8 cellular contexts compared by ENCODE assay signal in the genomic region with DNA sequence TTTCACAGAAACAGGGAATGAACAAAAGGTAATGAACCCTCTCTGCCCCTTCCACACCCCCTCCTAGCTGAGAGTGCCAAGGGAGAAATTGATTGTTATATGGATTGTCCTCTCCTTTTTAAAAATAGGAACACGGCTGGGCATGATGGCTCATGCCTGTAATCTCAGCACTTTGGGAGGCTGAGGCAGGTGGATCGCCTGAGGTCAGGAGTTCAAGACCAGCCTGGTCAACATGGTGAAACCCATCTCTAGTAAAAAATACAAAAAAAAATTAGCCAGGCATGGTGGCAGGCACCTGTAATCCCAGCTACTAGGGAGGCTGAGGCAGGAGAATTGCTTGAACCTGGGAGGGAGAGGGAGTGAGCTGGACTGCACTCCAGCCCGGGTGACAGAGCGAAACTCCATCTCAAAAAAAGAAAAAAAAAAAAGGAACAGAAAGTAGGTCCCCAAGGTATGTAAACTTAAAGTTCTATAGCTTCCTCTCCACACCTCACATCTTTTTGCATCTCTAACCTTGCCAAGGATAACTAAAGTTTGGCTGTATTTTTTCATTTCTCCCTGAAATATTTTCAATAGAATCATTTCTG. TPM values are rescaled to one million over a fixed set of nuclear protein-coding genes. Genes with fewer than 3 reads are reported as not detected.
A peak's percentile ranks its signal among the peaks of the same experiment; 100 is the strongest.
DNase-seq lines count a peak whose midpoint lies in the region; ATAC-seq and TF ChIP-seq lines count a peak whose summit lies in the region.
"Not testable (repeated sequence)": the region's sequence is repeated elsewhere in the genome, so short reads cannot be mapped to it uniquely, and the experiment has no call there.

No MANE protein-coding gene starts in this region.

- H3K4me1 ChIP-seq in BLaER1: peaks cover 37% of the 10 kb centered on the region

- peak overlapping the region; percentile 19; the same call in 1 of the 2 replicates for H3K4me2 ChIP-seq in BLaER1

- peaks cover 29% of the 10 kb centered on the region for H3K4me1 Mint-ChIP-seq in endothelial cell (ENCODE audit: unreplicated experiment)

- peaks cover 20% of the 10 kb centered on the region for H3K36me3 ChIP-seq in BLaER1

- not testable (repeated sequence) for H3K4me3 ChIP-seq in BLaER1

- H3K9me3 Mint-ChIP-seq in endothelial cell (ENCODE audit: unreplicated experiment): not testable (repeated sequence)

- H3K27me3 Mint-ChIP-seq in endothelial cell (ENCODE audit: unreplicated experiment): not testable (repeated sequence)

- peaks cover 19% of the 10 kb centered on the region for H3K36me3 Mint-ChIP-seq in endothelial cell (ENCODE audit: low read depth, unreplicated experiment)

- ATAC-seq in GM18511 (IDR thresholded peaks at IDR 0.05; ENCODE audit: unreplicated experiment) (peak; percentile 51), GM19395 (IDR thresholded peaks at IDR 0.05; ENCODE audit: unreplicated experiment) (peak; percentile 79), GM21723 (IDR thresholded peaks at IDR 0.05; ENCODE audit: unreplicated experiment) (peak; percentile 63), HG03039 (IDR thresholded peaks at IDR 0.05; ENCODE audit: unreplicated experiment) (peak; percentile 39), HG03442 (IDR thresholded peaks at IDR 0.05; ENCODE audit: unreplicated experiment) (peak; percentile 51)

- H3K27me3 ChIP-seq in BLaER1: not testable (repeated sequence)

- H4K20me1 ChIP-seq in BLaER1: not testable (repeated sequence)

- H3K9me3 ChIP-seq in BLaER1: not testable (repeated sequence)

- TF ChIP-seq CTCF in endothelial cell (IDR thresholded peaks at IDR 0.05; ENCODE audit: unreplicated experiment): not testable (repeated sequence)

- H3K4me3 Mint-ChIP-seq in endothelial cell (ENCODE audit: unreplicated experiment): not testable (repeated sequence)

- H3K27ac ChIP-seq in BLaER1: not testable (repeated sequence)

- DNase-seq in NOMO-1 (lab: John Stamatoyannopoulos, UW; ENCODE audit: unreplicated experiment in 2 of 2): peak; percentile 9 to 62
- DNase-seq in endothelial cell (ENCODE audit: low spot score): not testable (repeated sequence)

- peak overlapping the region; percentile 10 for H3K27ac Mint-ChIP-seq in endothelial cell (ENCODE audit: unreplicated experiment)

- not testable (repeated sequence) for H3K9ac ChIP-seq in BLaER1

RNA-seq across cellular contexts. Expression of gene GMCL1, which starts 26.6 kb away (rescaled TPM):
- total RNA-seq in endothelial cell (ENCODE audit: unreplicated experiment): 8.6 TPM
